ENCODE assay signal across 24 cellular contexts in the genomic region with DNA sequence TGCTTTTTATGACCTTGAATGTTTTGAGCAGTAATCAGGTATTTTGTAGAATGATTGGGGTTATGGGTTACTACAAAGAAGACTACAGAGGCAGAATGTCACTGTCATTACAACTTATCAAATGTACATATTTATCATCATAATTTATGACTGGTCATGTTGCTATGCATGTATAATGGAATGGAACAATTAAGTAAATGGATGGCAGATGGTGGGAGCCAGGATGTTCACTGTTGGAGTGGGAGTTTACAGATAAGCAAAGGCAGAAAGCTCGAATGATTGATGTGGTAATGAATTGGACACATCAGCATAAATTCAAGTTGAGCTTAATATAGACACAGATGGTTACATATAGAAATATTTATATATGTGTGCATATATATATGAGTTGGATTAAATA.
"Had no signal": no experiment of that assay in that cellular context is flagged by ENCODE, and none has a peak within 500 bp of the region (broad histone marks: within the 10 kb centered on the region; RNA-seq: fewer than 3 reads in every experiment).

No MANE protein-coding gene starts in this region.

- H3K4me1 ChIP-seq: breast epithelium, colonic mucosa, esophagus squamous epithelium, pancreas, thyroid gland, upper lobe of right lung had no signal

- H3K27me3 ChIP-seq: breast epithelium, colonic mucosa, dorsolateral prefrontal cortex, esophagus squamous epithelium, pancreas, thyroid gland, upper lobe of right lung had no signal

- H3K9me3 ChIP-seq: colonic mucosa, mucosa of descending colon, pancreas, thyroid gland, upper lobe of right lung had no signal

- H3K36me3 Mint-ChIP-seq: activated CD4-positive, alpha-beta memory T cell treated with anti-CD3 and anti-CD28 coated beads for 36 hours; activated naive CD8-positive, alpha-beta T cell treated with anti-CD3 and anti-CD28 coated beads, Interleukin-2, amount 10 ng/mL, durations not matched to agents 7 days and 5 days; memory B cell had no signal

- H3K4me3 ChIP-seq: breast epithelium, colonic mucosa, dorsolateral prefrontal cortex, esophagus squamous epithelium, mucosa of descending colon, pancreas, thyroid gland, upper lobe of right lung had no signal

- DNase-seq: activated CD4-positive, alpha-beta memory T cell treated with anti-CD3 and anti-CD28 coated beads for 36 hours; activated CD4-positive, alpha-beta T cell treated with anti-CD3 and anti-CD28 coated beads for 4 hours; activated CD4-positive, CD25-positive, alpha-beta regulatory T cell; activated effector memory CD4-positive, alpha-beta T cell treated with Interleukin-2 at 50 U/mL for 16 hours; activated naive CD4-positive, alpha-beta T cell treated with anti-CD3 and anti-CD28 coated beads for 36 hours; activated naive CD8-positive, alpha-beta T cell treated with anti-CD3 and anti-CD28 coated beads, Interleukin-2, amount 10 ng/mL, durations not matched to agents 7 days and 5 days; activated T-cell treated with anti-CD3 and anti-CD28 coated beads, Interleukin-2, amount 50 U/mL, for 48 hours; amniotic stem cell; colonic mucosa; dorsolateral prefrontal cortex; esophagus squamous epithelium; left colon; mucosa of descending colon; nephron progenitor cell; pancreas; right cardiac atrium; stimulated activated CD4-positive, alpha-beta T cell treated with anti-CD3 and anti-CD28 coated beads, Interleukin-1b, Interleukin-23, amount 100 ng/mL, for 48 hours; substantia nigra; thyroid gland; upper lobe of right lung had no signal

- H3K27ac ChIP-seq: breast epithelium, colonic mucosa, dorsolateral prefrontal cortex, esophagus squamous epithelium, pancreas, thyroid gland, upper lobe of right lung had no signal

- H3K27ac Mint-ChIP-seq: activated CD4-positive, alpha-beta memory T cell treated with anti-CD3 and anti-CD28 coated beads for 36 hours; activated naive CD4-positive, alpha-beta T cell treated with anti-CD3 and anti-CD28 coated beads for 36 hours; activated naive CD8-positive, alpha-beta T cell treated with anti-CD3 and anti-CD28 coated beads, Interleukin-2, amount 10 ng/mL, durations not matched to agents 7 days and 5 days; memory B cell; nephron progenitor cell; stimulated activated naive CD8-positive, alpha-beta T cell treated with anti-CD3 and anti-CD28 coated beads, Interleukin-15, Interleukin-2, amounts not matched to agents 100 ng/mL and 50 ng/mL, for 24 hours had no signal

- H3K36me3 ChIP-seq: breast epithelium, colonic mucosa, esophagus squamous epithelium, pancreas, thyroid gland, upper lobe of right lung had no signal

- H3K9me3 Mint-ChIP-seq: nephron progenitor cell had no signal

- H3K27me3 Mint-ChIP-seq: activated CD4-positive, alpha-beta memory T cell treated with anti-CD3 and anti-CD28 coated beads for 36 hours; activated naive CD8-positive, alpha-beta T cell treated with anti-CD3 and anti-CD28 coated beads, Interleukin-2, amount 10 ng/mL, durations not matched to agents 7 days and 5 days; central memory CD8-positive, alpha-beta T cell; memory B cell; stimulated activated naive CD8-positive, alpha-beta T cell treated with anti-CD3 and anti-CD28 coated beads, Interleukin-15, Interleukin-2, amounts not matched to agents 100 ng/mL and 50 ng/mL, for 24 hours had no signal

- H3K4me1 Mint-ChIP-seq: activated naive CD8-positive, alpha-beta T cell treated with anti-CD3 and anti-CD28 coated beads, Interleukin-2, amount 10 ng/mL, durations not matched to agents 7 days and 5 days; central memory CD8-positive, alpha-beta T cell; memory B cell; nephron progenitor cell had no signal

- ATAC-seq: left colon, mucosa of descending colon, pancreas, right cardiac atrium, upper lobe of right lung had no signal

- H3K4me3 Mint-ChIP-seq: activated CD4-positive, alpha-beta memory T cell treated with anti-CD3 and anti-CD28 coated beads for 36 hours; activated naive CD4-positive, alpha-beta T cell treated with anti-CD3 and anti-CD28 coated beads for 36 hours; activated naive CD8-positive, alpha-beta T cell treated with anti-CD3 and anti-CD28 coated beads, Interleukin-2, amount 10 ng/mL, durations not matched to agents 7 days and 5 days; central memory CD8-positive, alpha-beta T cell; memory B cell; nephron progenitor cell; stimulated activated naive CD8-positive, alpha-beta T cell treated with anti-CD3 and anti-CD28 coated beads, Interleukin-15, Interleukin-2, amounts not matched to agents 100 ng/mL and 50 ng/mL, for 24 hours had no signal
